ENCODE assay signal across 9 cellular contexts in the genomic region with DNA sequence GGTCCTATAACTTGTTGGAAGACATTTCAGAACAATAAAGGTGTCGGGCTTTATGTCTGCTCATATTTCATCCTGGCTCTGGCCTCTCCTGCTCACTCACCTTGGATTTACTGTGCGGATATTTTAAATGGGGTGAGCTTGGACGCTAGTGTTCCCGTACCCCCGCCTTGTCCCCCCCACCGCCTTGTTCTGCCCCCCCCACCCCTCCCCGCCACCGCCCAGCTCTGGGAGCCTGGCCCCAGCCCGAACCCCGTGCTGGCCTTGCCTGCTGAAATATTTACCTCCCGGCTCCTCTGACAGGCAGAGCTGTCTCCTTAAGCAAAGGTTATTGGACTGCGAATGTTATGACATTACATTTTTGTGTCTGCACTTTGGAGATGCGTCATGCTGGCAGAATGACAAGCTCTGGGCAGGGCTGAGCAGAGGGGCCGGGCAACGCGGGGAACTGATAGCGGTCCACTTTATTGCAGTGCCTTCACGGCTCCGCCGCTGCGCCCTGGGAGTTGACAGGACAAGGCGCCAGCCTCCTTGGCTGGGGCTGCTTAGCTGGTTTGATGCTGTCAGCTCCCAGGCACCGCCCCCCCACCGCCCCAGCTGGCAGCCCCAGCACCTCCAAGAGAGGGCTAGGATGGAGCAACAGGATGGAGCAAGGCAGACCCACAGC.
DNase-seq lines count a peak whose midpoint lies in the region; ATAC-seq and TF ChIP-seq lines count a peak whose summit lies in the region.
"Had no signal": no experiment of that assay in that cellular context is flagged by ENCODE, and none has a peak within 500 bp of the region (broad histone marks: within the 10 kb centered on the region; RNA-seq: fewer than 3 reads in every experiment).

No MANE protein-coding gene starts in this region.

- no peak overlapping the region for H3K4me3 Mint-ChIP-seq in activated CD4-positive, alpha-beta memory T cell treated with anti-CD3 and anti-CD28 coated beads for 36 hours

- WGBS in lower leg skin, 2 donors: 29 to 36% methylated on average over 21 of the region's 24 CpGs

- CTCF ChIA-PET in activated CD4-positive, alpha-beta memory T cell treated with anti-CD3 and anti-CD28 coated beads for 36 hours (lab: Charles Lee): interaction anchor here (1.1 to 3.8 kb wide), 2 partner anchors 18 to 225 kb away, joined by 4 to 21 read pairs; no protein-coding TSS in a partner anchor

- H3K9me3 Mint-ChIP-seq in activated CD4-positive, alpha-beta memory T cell treated with anti-CD3 and anti-CD28 coated beads for 36 hours: no peaks in the 10 kb centered on the region

- no peaks in the 10 kb centered on the region for H3K36me3 ChIP-seq in brain microvascular endothelial cell (replicated peaks)

- TF ChIP-seq CTCF in brain microvascular endothelial cell (IDR thresholded peaks at IDR 0.05; ENCODE audit: low read depth, low read length, missing control alignments) (no peak), lower leg skin (IDR thresholded peaks at IDR 0.05) (no peak)

- POLR2A ChIA-PET in activated CD4-positive, alpha-beta memory T cell treated with anti-CD3 and anti-CD28 coated beads for 36 hours (lab: Charles Lee): no interaction called here

- no peak for TF ChIP-seq POLR2A in lower leg skin (IDR thresholded peaks at IDR 0.05)

- no peak for ATAC-seq in GM18909 (IDR thresholded peaks at IDR 0.05; ENCODE audit: poor library complexity, unreplicated experiment)
- ATAC-seq in HG02763 (IDR thresholded peaks at IDR 0.05; ENCODE audit: unreplicated experiment): no peak

- DNase-seq in ACHN: peak; percentile 96
- peak; percentile 93 for DNase-seq in HuH-7.5 (ENCODE audit: low spot score)
- peak; percentile 90 for DNase-seq in brain microvascular endothelial cell
- DNase-seq in lower leg skin (ENCODE audit: low spot score in 2 of 2): peak; percentile 83 to 96
- no peak for DNase-seq in SK-N-DZ (ENCODE audit: low spot score)
- DNase-seq in activated CD4-positive, alpha-beta memory T cell treated with anti-CD3 and anti-CD28 coated beads for 36 hours: no peak

- H3K27me3 ChIP-seq in brain microvascular endothelial cell (replicated peaks): no peaks in the 10 kb centered on the region

- no peaks in the 10 kb centered on the region for H3K4me1 Mint-ChIP-seq in activated CD4-positive, alpha-beta memory T cell treated with anti-CD3 and anti-CD28 coated beads for 36 hours (ENCODE audit: low read depth)

- intact Hi-C loops in lower leg skin (cut with DNase I; ENCODE audit: low total_unique reads): no loop called here
- intact Hi-C loops in activated CD4-positive, alpha-beta memory T cell treated with anti-CD3 and anti-CD28 coated beads for 36 hours (cut with micrococcal nuclease): no loop called here

- no peaks in the 10 kb centered on the region for H3K36me3 Mint-ChIP-seq in activated CD4-positive, alpha-beta memory T cell treated with anti-CD3 and anti-CD28 coated beads for 36 hours

- H3K4me3 ChIP-seq in brain microvascular endothelial cell (ENCODE audit: low read depth, low read length) (no peak overlapping the region), lower leg skin (ENCODE audit: low read depth, poor library complexity, severe bottlenecking) (no peak overlapping the region)

- peak overlapping the region; percentile 58 for H3K27ac ChIP-seq in brain microvascular endothelial cell
- H3K27ac ChIP-seq: parathyroid adenoma had no signal

- H3K27me3 Mint-ChIP-seq in activated CD4-positive, alpha-beta memory T cell treated with anti-CD3 and anti-CD28 coated beads for 36 hours: peaks cover 6% of the 10 kb centered on the region

- no peak overlapping the region for H3K27ac Mint-ChIP-seq in activated CD4-positive, alpha-beta memory T cell treated with anti-CD3 and anti-CD28 coated beads for 36 hours

- in situ Hi-C loops in ACHN (cut with HindIII; ENCODE audit: low pct_ligation_motif_present, low pct_unique_long_range_greater_than_20kb, low sequenced_read_pairs) (no loop called here), brain microvascular endothelial cell (cut with HindIII; ENCODE audit: low pct_ligation_motif_present, low sequenced_read_pairs) (no loop called here)

Comparison
In these comparisons a context has a peak if more than half of its experiments do, and no peak if none do; other contexts are left out.
1. DNase-seq: peak in ACHN (single experiment), HuH-7.5 (single experiment), brain microvascular endothelial cell (single experiment) and lower leg skin (2 of 2); none in SK-N-DZ (single experiment) and activated CD4-positive, alpha-beta memory T cell treated with anti-CD3 and anti-CD28 coated beads for 36 hours (single experiment).